In the genomic region with DNA sequence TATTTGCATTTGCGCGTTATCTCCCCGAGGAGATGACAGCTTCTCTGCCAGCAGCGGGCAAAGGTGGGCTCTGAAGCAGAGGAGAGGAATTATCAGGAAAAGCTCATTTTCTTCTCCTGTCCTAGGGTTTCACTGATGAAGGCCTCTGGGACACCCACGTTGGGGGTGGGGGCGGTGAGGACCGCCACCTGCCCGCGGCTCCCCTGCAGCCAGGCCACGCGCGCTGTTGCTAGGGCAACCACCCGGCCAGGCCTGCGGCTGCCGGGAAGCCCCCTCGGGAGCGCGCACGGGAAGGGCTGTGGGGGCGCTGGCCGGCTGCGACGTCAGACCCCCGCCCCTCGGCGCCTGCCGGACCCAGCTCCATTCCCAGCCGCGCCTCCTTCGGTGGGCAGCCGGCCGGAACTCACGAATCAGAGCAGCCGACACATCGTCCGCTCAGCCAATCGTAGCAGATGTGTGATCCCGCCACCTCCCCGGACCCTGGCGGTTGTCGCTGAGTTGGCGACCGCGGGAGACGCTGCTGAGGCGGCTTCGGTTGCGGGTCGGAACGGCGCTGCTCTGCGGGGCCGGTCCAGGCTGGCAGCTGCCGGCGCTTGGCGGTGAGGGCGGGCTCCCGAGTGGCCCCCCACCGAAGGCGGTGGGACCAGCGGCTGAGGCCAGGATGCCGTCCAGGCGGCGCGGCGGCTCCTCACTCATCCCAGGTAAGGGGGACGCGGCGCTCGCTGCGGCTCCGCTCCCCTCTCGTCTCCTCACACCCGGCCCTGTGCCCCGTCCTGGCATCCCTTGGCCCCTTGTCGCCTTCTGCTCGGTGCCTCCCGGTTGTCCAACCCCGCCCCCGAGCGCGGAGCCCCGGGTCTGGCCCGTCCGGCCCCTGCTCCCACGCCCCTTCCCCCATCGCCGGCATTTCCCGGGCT, we compare ENCODE assay signal across 8 cellular contexts. TPM values are rescaled to one million over a fixed set of nuclear protein-coding genes. Genes with fewer than 3 reads are reported as not detected.
DNase-seq lines count a peak whose midpoint lies in the region; ATAC-seq and TF ChIP-seq lines count a peak whose summit lies in the region.

A gene (plus strand): TSS at position 513 of the 914 bp plus-strand sequence. CDS start 35,092 bp downstream, outside the sequence.

- no peaks in the 10 kb centered on the region for H3K9me3 ChIP-seq in GM23248 (ENCODE audit: low read depth)

- H3K4me3 ChIP-seq in GM23248 (peak within 1 kb of the TSS; percentile 92), fibroblast of the aortic adventitia (ENCODE audit: low read depth, low read length) (peak within 1 kb of the TSS; percentile 98)

- peaks cover 20% of the 10 kb centered on the region for H3K4me1 ChIP-seq in GM23248 (ENCODE audit: insufficient read depth)

- H3K27me3 ChIP-seq in GM23248 (replicated peaks; ENCODE audit: insufficient read depth), result no peaks in the 10 kb centered on the region

- no peaks in the 10 kb centered on the region for H3K9me3 Mint-ChIP-seq in nephron

- peak; percentile 94 for ATAC-seq in stimulated activated naive CD8-positive, alpha-beta T cell treated with anti-CD3 and anti-CD28 coated beads, Interleukin-15, Interleukin-2, amounts not matched to agents 100 U/mL and 50 U/mL, for 24 hours

- H3K4me3 Mint-ChIP-seq in nephron, result peak within 1 kb of the TSS; percentile 92 to 96 (median 94)

- no peaks in the 10 kb centered on the region for H3K9me2 ChIP-seq in GM23248 (ENCODE audit: insufficient read depth)

- WGBS in GM23248 (ENCODE audit: low coverage in 1 of 2, low lambda C conversion rate in 2 of 2, missing lambda C conversion rate in 2 of 2), 2 experiments, result 0 to 2% methylated on average over 58 to 62 of the region's 89 CpGs

- peak; percentile 57 for TF ChIP-seq CTCF in fibroblast of the aortic adventitia (IDR thresholded peaks at IDR 0.05; ENCODE audit: insufficient read depth, low read length)
- peak; percentile 64 to 76 (median 68) for TF ChIP-seq CTCF in nephron (IDR thresholded peaks at IDR 0.05; ENCODE audit: unreplicated experiment in 3 of 3)

- peak within 1 kb of the TSS; percentile 84 for H3K4me2 ChIP-seq in GM23248 (ENCODE audit: unreplicated experiment)

- DNase-seq in EH (ENCODE audit: low read depth) (peak; percentile 86), GM23248 (peak; percentile 91), LHCN-M2 (ENCODE audit: low read depth) (peak; percentile 88), RPMI8226 (peak; percentile 90), fibroblast of the aortic adventitia (ENCODE audit: low read depth) (peak; percentile 82)
- DNase-seq in activated effector memory CD4-positive, alpha-beta T cell treated with anti-CD3 and anti-CD28 coated beads, Interleukin-2, amount 50 U/mL, for 16 hours, result peak; percentile 88
- DNase-seq in stimulated activated naive CD8-positive, alpha-beta T cell treated with anti-CD3 and anti-CD28 coated beads, Interleukin-15, Interleukin-2, amounts not matched to agents 100 U/mL and 50 U/mL, for 24 hours, result peak; percentile 87

- peaks cover 6% of the 10 kb centered on the region for H3K27me3 Mint-ChIP-seq in nephron (ENCODE audit: low read depth)

- H3K79me2 ChIP-seq in GM23248 (ENCODE audit: insufficient read depth), result peaks cover 49% of the 10 kb centered on the region

- peak within 1 kb of the TSS; percentile 51 to 88 (median 72) for H3K27ac Mint-ChIP-seq in nephron

- H3K9ac ChIP-seq in GM23248, result peak within 1 kb of the TSS; percentile 89

- H2AFZ ChIP-seq in GM23248, result peak within 1 kb of the TSS; percentile 80

- H3F3A ChIP-seq in GM23248 (ENCODE audit: insufficient read depth), result peaks cover 26% of the 10 kb centered on the region

- no peaks in the 10 kb centered on the region for H3K36me3 ChIP-seq in GM23248 (ENCODE audit: low read depth)

- H3K36me3 Mint-ChIP-seq in nephron (ENCODE audit: low read depth), result peaks cover 12% of the 10 kb centered on the region

- H3K27ac ChIP-seq in GM23248, result peak within 1 kb of the TSS; percentile 49

- H3K4me1 Mint-ChIP-seq in nephron, result peaks cover 19% of the 10 kb centered on the region

- in situ Hi-C loops in GM23248 (cut with MboI), result no loop called here

- H4K20me1 ChIP-seq in GM23248 (ENCODE audit: insufficient read depth), result no peaks in the 10 kb centered on the region

RNA-seq across cellular contexts. Expression of the gene that starts here (rescaled TPM):
- total RNA-seq in GM23248 (2014; rRNA removed; shearing (Covaris generic)), result 46.0 and 54.1 TPM in 2 replicates
- 53.7 and 57.0 TPM in 2 replicates for polyA plus RNA-seq in GM23248 (2016; fragmentation: Nextera tagmentation; extraction: Ambion mirVana)
- total RNA-seq in LHCN-M2 (2014; rRNA removed) (53.6 and 68.8 TPM in 2 replicates), fibroblast of the aortic adventitia (ENCODE audit: low replicate concordance) (59.7 and 73.6 TPM in 2 replicates)
- polyA plus RNA-seq in LHCN-M2 (2012), result 25.2 TPM

Comparison
In these comparisons a context has a peak if more than half of its experiments do, and no peak if none do; other contexts are left out.
1. Peak in every context shown above with its lines: DNase-seq, ATAC-seq, H3K4me3 ChIP-seq and H3K27ac ChIP-seq.